13 cellular contexts compared by ENCODE assay signal in the genomic region with DNA sequence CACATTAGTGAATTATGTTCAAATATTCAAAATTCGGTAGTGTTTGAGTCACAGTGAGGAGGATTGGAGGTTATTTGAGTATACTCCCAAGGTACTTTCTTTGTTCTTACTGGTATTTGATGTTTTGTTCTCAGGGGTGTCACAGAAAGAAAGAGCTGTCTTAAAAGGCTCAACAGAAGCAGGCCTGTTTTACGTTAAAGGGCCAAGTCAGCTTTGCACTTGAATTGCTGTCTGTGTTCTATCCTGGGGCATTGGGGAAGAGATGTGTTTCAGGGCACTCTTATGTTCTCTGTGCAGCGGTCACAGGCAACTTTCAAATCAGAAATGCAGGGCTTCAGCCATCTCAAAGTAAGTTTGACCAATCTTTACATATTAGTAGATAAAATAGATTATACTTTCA.
DNase-seq lines count a peak whose midpoint lies in the region.
"Had no signal": no experiment of that assay in that cellular context is flagged by ENCODE, and none has a peak within 500 bp of the region (broad histone marks: within the 10 kb centered on the region; RNA-seq: fewer than 3 reads in every experiment).

No MANE protein-coding gene starts in this region.

- peak; percentile 69 for DNase-seq in ELF-1 (ENCODE audit: low read depth, low spot score)
- peak; percentile 13 for DNase-seq in SK-N-DZ (ENCODE audit: low spot score)
- DNase-seq in medulla oblongata (ENCODE audit: extremely low spot score) = peak; percentile 29
- DNase-seq in SIG-M5 (lab: John Stamatoyannopoulos, UW) = no peak
- DNase-seq in DMS53 (lab: John Stamatoyannopoulos, UW) = no peak
- DNase-seq in NCI-H69 (lab: John Stamatoyannopoulos, UW) = no peak
- DNase-seq: BE2C; C1 segment of cervical spinal cord; Caco-2; CD4-positive, CD25-positive, alpha-beta regulatory T cell; DMS79; GF-D8; H9 had no signal

Comparison
In these comparisons a context has a peak if more than half of its experiments do, and no peak if none do; other contexts are left out.
1. DNase-seq: peak in ELF-1 (single experiment), SK-N-DZ (single experiment) and medulla oblongata (single experiment); none in SIG-M5 (single experiment), DMS53 (single experiment) and NCI-H69 (single experiment).